18 cellular contexts compared by ENCODE assay signal in genomic region chr19:47545061-47545948, GRCh38. TPM values are rescaled to one million over a fixed set of nuclear protein-coding genes. Genes with fewer than 3 reads are reported as not detected.
DNase-seq lines count a peak whose midpoint lies in the region; ATAC-seq and TF ChIP-seq lines count a peak whose summit lies in the region.
"Had no signal": no experiment of that assay in that cellular context is flagged by ENCODE, and none has a peak within 500 bp of the region (broad histone marks: within the 10 kb centered on the region; RNA-seq: fewer than 3 reads in every experiment).

No MANE protein-coding gene starts in this region.

- peak; percentile 6 for DNase-seq in G401 (ENCODE audit: low spot score)
- DNase-seq in T-helper 17 cell, result no peak
- no peak for DNase-seq in esophagus muscularis mucosa (ENCODE audit: extremely low spot score)
- DNase-seq in retina, result peak; percentile 63
- DNase-seq in stimulated activated CD4-positive, alpha-beta T cell treated with anti-CD3 and anti-CD28 coated beads, Interleukin-1b, Interleukin-23, amount 100 ng/mL, for 48 hours, result no peak
- DNase-seq in NCI-H2171 (lab: John Stamatoyannopoulos, UW), result no peak
- DNase-seq in MV-4-11 (lab: John Stamatoyannopoulos, UW), result no peak
- DNase-seq in GF-D8 (lab: John Stamatoyannopoulos, UW), result no peak
- DNase-seq: activated CD4-positive, alpha-beta T cell treated with anti-CD3 and anti-CD28 coated beads for 48 hours; dermis blood vessel endothelial cell; NCI-H2107; occipital lobe; RPMI8226; stimulated activated CD4-positive, alpha-beta T cell treated with anti-CD3 and anti-CD28 coated beads, Interleukin-12 subunit alpha, Interleukin-12 subunit beta, amount 100 ng/mL, for 4 hours; T-helper 2 cell had no signal

- H3K4me1 Mint-ChIP-seq in T-helper 17 cell, result peaks cover 3% of the 10 kb centered on the region
- H3K4me1 Mint-ChIP-seq: CD14-positive monocyte had no signal

- peak overlapping the region; percentile 29 to 37 (median 32) for H3K4me3 ChIP-seq in esophagus muscularis mucosa

- TF ChIP-seq EP300 in esophagus muscularis mucosa (IDR thresholded peaks at IDR 0.05), result no peak

- no peak for TF ChIP-seq CTCF in esophagus muscularis mucosa (IDR thresholded peaks at IDR 0.05)

- intact Hi-C loops in esophagus muscularis mucosa (cut with DNase I), result no loop called here

- no peak for ATAC-seq in T-helper 17 cell

- H3K4me3 Mint-ChIP-seq in T-helper 17 cell, result peak overlapping the region; percentile 19
- H3K4me3 Mint-ChIP-seq: activated T-helper 1 cell treated with anti-CD3 and anti-CD28 coated beads, Interleukin-12 subunit alpha, Interleukin-12 subunit beta, Interleukin-2, Interleukin-4 antibody, amounts not matched to agents 30 ng/mL and 10 ng/mL and 1 ng/mL, durations not matched to agents 14 hours and 24 hours and 36 hours had no signal

- peaks cover 0 to 29% (median 24%) of the 10 kb centered on the region in 4 donors for H3K4me1 ChIP-seq in esophagus muscularis mucosa

- WGBS in esophagus muscularis mucosa, result 38% methylated on average over 10 of the region's 75 CpGs

- H3K36me3 ChIP-seq in esophagus muscularis mucosa, result no peaks in the 10 kb centered on the region

- H3K9me3 ChIP-seq in T-helper 17 cell (ENCODE audit: control insufficient read depth, low read length, poor library complexity, severe bottlenecking) (no peaks in the 10 kb centered on the region), esophagus muscularis mucosa (no peaks in the 10 kb centered on the region)

- H3K27ac Mint-ChIP-seq in T-helper 17 cell, result no peak overlapping the region
- H3K27ac Mint-ChIP-seq: activated T-helper 1 cell treated with anti-CD3 and anti-CD28 coated beads, Interleukin-12 subunit alpha, Interleukin-12 subunit beta, Interleukin-2, Interleukin-4 antibody, amounts not matched to agents 30 ng/mL and 10 ng/mL and 1 ng/mL, durations not matched to agents 14 hours and 24 hours and 36 hours; CD14-positive monocyte had no signal

- no peak for TF ChIP-seq POLR2A in esophagus muscularis mucosa (IDR thresholded peaks at IDR 0.05; ENCODE audit: low read depth)

- in situ Hi-C loops in G401 (cut with HindIII; ENCODE audit: low sequenced_read_pairs), result no loop called here

- H3K36me3 Mint-ChIP-seq in T-helper 17 cell (ENCODE audit: low read depth), result no peaks in the 10 kb centered on the region
- H3K36me3 Mint-ChIP-seq: CD14-positive monocyte had no signal

- no peak overlapping the region for H3K27ac ChIP-seq in esophagus muscularis mucosa (replicated peaks in 1 of 4)

- H3K27me3 Mint-ChIP-seq in T-helper 17 cell, result no peaks in the 10 kb centered on the region

- H3K27me3 ChIP-seq in esophagus muscularis mucosa, result peaks cover 0 to 37% (median 9%) of the 10 kb centered on the region in 4 donors

RNA-seq across cellular contexts. Expression of gene ZNF541, which starts 27.6 kb away (rescaled TPM):
- not detected in 2 replicates for total RNA-seq in G401 (2014; rRNA removed; shearing (Covaris generic))
- total RNA-seq in T-helper 17 cell (under 1 TPM; 0.65 to 0.99 TPM), esophagus muscularis mucosa (under 1 TPM in 3 of 4 donors, not detected in 1; 0.17 to 0.23 (median 0.19) TPM)
- total RNA-seq: HT1080, occipital lobe had no signal

RNA-seq across cellular contexts. Expression of gene NAPA, which starts 30.4 kb away (rescaled TPM):
- 54.7 and 75.9 TPM in 2 replicates for total RNA-seq in G401 (2014; rRNA removed; shearing (Covaris generic))
- total RNA-seq in T-helper 17 cell, result 100 to 1,000 TPM; 124 to 133 TPM
- 100 to 1,000 TPM; 109 to 164 (median 148) TPM for total RNA-seq in esophagus muscularis mucosa

Comparison
In these comparisons a context has a peak if more than half of its experiments do, and no peak if none do; other contexts are left out.
1. DNase-seq: peak in G401 (single experiment) and retina (single experiment); none in T-helper 17 cell (0 of 3), esophagus muscularis mucosa (single experiment), stimulated activated CD4-positive, alpha-beta T cell treated with anti-CD3 and anti-CD28 coated beads, Interleukin-1b, Interleukin-23, amount 100 ng/mL, for 48 hours (single experiment), NCI-H2171 (single experiment), MV-4-11 (single experiment) and GF-D8 (single experiment).